Comparison of ENCODE assay signal across 8 cellular contexts in the genomic region with DNA sequence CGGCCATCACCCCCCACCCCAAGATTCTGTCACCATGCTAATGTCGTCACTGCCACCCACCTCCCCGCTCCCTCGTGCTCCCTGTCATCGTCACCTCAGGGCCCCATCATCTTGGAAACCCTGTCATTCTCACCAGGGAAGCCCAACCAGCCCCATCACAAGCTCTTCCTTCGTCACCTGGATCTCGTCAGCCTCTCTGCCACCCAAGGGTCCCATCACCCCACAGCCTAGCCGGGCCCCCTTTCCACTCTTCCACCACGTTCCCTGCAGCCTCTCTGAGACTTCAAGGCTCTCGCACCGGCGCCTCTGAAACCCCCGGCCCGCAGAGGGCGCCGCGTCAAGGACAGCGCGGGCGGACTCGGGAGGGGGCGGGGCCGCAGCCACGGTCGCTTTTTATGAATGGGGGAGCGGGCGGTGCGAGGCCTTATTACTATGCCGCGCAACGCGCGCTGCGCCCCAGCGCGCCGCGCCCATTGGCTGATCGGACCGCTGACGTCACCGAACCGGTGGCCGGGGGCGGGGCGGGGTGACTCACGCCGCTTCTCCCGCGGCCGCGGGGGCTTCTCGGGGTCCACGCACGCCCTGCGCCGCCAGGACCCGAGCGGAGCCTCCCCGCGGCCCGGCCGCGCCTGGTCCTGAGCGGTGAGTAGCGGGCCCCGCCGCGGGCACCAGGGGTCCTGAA.
A peak's percentile ranks its signal among the peaks of the same experiment; 100 is the strongest.
DNase-seq lines count a peak whose midpoint lies in the region; ATAC-seq and TF ChIP-seq lines count a peak whose summit lies in the region.

A gene with protein sequence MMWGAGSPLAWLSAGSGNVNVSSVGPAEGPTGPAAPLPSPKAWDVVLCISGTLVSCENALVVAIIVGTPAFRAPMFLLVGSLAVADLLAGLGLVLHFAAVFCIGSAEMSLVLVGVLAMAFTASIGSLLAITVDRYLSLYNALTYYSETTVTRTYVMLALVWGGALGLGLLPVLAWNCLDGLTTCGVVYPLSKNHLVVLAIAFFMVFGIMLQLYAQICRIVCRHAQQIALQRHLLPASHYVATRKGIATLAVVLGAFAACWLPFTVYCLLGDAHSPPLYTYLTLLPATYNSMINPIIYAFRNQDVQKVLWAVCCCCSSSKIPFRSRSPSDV (plus strand): TSS at position 527 of the 682 bp plus-strand sequence. CDS start 1,177 bp downstream, outside the sequence.

- H3K4me1 ChIP-seq in OCI-LY3 (ENCODE audit: low read length) (peaks cover 10% of the 10 kb centered on the region; the same call in 1 of the 2 replicates), mucosa of rectum (ENCODE audit: control insufficient read depth in 2 of 2, insufficient read depth in 2 of 2, low read length in 2 of 2) (peaks cover 9 to 13% of the 10 kb centered on the region in 2 donors)

- no peaks in the 10 kb centered on the region for H4K20me1 ChIP-seq in OCI-LY3 (ENCODE audit: insufficient read depth, low read length)

- no peaks in the 10 kb centered on the region for H3K9me3 ChIP-seq in OCI-LY3 (ENCODE audit: insufficient read depth, low read length)
- H3K9me3 ChIP-seq in mucosa of rectum (ENCODE audit: control insufficient read depth in 2 of 2, low read length in 2 of 2) = no peaks in the 10 kb centered on the region

- peak; percentile 73 for ATAC-seq in GM21390 (IDR thresholded peaks at IDR 0.05; ENCODE audit: unreplicated experiment)

- DNase-seq in COR-L47 (lab: John Stamatoyannopoulos, UW) (peak; percentile 94), HuH-7 (ENCODE audit: low spot score) (peak; percentile 95), activated T-cell treated with anti-CD3 and anti-CD28 coated beads for 4 hours (peak; percentile 92), epithelial cell of prostate (ENCODE audit: low read depth, low spot score) (no peak)
- DNase-seq in stimulated activated CD8-positive, alpha-beta memory T cell treated with anti-CD3 and anti-CD28 coated beads, Interleukin-4, amount 100 ng/mL, for 24 hours (ENCODE audit: low read depth) = peak; percentile 89

- H3K27me3 ChIP-seq in OCI-LY3 (ENCODE audit: low read depth, low read length) (no peaks in the 10 kb centered on the region), mucosa of rectum (ENCODE audit: control insufficient read depth in 2 of 2, insufficient read depth in 2 of 2, low read length in 2 of 2) (peaks cover 0 to 3% of the 10 kb centered on the region in 2 donors)

- peak; percentile 53 for TF ChIP-seq CTCF in OCI-LY3 (IDR thresholded peaks at IDR 0.05; ENCODE audit: low read depth, low read length)

- H2AFZ ChIP-seq in OCI-LY3 (ENCODE audit: low read depth, low read length) = peak within 1 kb of the TSS; percentile 79

- no peaks in the 10 kb centered on the region for H3K79me2 ChIP-seq in OCI-LY3 (ENCODE audit: low read length)

- peak within 1 kb of the TSS; percentile 98 for H3K4me2 ChIP-seq in OCI-LY3 (ENCODE audit: low read length)

- no peaks in the 10 kb centered on the region for H3K36me3 ChIP-seq in OCI-LY3 (replicated peaks; ENCODE audit: low read depth, low read length)
- H3K36me3 ChIP-seq in mucosa of rectum (ENCODE audit: control insufficient read depth in 2 of 2, insufficient read depth in 2 of 2, low read length in 2 of 2) = no peaks in the 10 kb centered on the region

- H3K9ac ChIP-seq in OCI-LY3 (ENCODE audit: low read length) = peak within 1 kb of the TSS; percentile 72
- peak within 1 kb of the TSS; percentile 54 to 67 for H3K9ac ChIP-seq in mucosa of rectum (ENCODE audit: low read depth in 1 of 2, low read length in 2 of 2)

- peak within 1 kb of the TSS; percentile 91 for H3K4me3 ChIP-seq in OCI-LY3 (ENCODE audit: low read length)
- H3K4me3 ChIP-seq in mucosa of rectum (ENCODE audit: low read length in 2 of 2) = peak within 1 kb of the TSS; percentile 37 to 64

- H3K27ac ChIP-seq in OCI-LY3 (ENCODE audit: low read length) (no peak within 1 kb of the TSS), epithelial cell of prostate (peak within 1 kb of the TSS; percentile 13), mucosa of rectum (ENCODE audit: low read depth in 2 of 2, low read length in 2 of 2) (no peak within 1 kb of the TSS)
